In the genomic region with DNA sequence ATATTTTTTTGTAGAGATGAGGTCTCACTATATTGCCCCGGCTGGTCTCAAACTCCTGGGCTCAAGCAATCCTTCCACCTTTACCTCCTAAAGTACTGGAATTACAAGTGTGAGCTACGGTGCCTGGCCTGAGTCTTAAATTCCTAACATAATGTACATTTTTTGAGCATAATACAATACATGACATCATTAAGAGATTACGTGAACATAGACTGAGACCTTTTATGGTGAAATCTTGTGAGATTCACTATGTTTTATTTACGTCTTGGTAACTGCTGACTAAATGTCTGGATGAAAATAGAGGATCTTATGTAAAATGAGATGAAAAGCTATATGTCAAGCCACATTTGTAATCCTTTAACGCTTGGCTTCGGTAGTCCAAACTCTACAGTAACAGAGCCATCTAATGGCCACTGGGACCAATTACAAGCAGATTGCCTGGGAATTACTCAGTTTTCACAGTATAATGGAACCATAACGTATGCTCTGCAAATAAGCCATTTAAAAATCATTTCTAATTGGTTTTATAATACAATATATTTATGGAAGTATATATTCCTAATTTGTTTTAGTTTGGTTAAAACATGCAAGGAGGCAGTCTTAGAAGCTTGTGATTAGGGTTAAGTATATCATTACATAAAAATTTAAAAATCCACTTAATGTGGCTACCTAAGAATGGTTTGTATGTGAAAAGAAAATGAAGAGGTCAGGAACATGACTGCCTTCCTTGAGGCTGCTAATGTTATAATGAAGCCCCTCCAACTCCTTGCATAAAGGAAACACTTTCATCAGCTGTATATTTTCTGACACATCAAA, we compare ENCODE assay signal across 1 cellular context.
TF ChIP-seq lines count a peak whose summit lies in the region.

No MANE protein-coding gene starts in this region.

TF ChIP-seq in HepG2, 621 proteins besides CTCF, POLR2A, EP300 and RAD21 (continued from another document):
- TF ChIP-seq SAP130 (CRISPR knock-in tag; IDR thresholded peaks at IDR 0.05; ENCODE audit: low read depth) = peak; percentile 38; the same call in 1 of the 2 replicates
- TF ChIP-seq LCORL (IDR thresholded peaks at IDR 0.05) = no peak
- no peak; the same call in 1 of the 2 replicates for TF ChIP-seq LCORL (CRISPR knock-in tag; IDR thresholded peaks at IDR 0.05)
- 0 out of 2 replicates have a peak, but pooled peaks have one; percentile 35 for TF ChIP-seq ZNF331 (CRISPR knock-in tag; IDR thresholded peaks at IDR 0.05)
- TF ChIP-seq, protein P1, sequence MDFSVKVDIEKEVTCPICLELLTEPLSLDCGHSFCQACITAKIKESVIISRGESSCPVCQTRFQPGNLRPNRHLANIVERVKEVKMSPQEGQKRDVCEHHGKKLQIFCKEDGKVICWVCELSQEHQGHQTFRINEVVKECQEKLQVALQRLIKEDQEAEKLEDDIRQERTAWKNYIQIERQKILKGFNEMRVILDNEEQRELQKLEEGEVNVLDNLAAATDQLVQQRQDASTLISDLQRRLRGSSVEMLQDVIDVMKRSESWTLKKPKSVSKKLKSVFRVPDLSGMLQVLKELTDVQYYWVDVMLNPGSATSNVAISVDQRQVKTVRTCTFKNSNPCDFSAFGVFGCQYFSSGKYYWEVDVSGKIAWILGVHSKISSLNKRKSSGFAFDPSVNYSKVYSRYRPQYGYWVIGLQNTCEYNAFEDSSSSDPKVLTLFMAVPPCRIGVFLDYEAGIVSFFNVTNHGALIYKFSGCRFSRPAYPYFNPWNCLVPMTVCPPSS (IDR thresholded peaks at IDR 0.05) = no peak
- TF ChIP-seq SMAD3 (CRISPR knock-in tag; IDR thresholded peaks at IDR 0.05) = peak; percentile 63; the same call in 1 of the 2 replicates
- no peak for TF ChIP-seq ZNF17 (CRISPR knock-in tag; IDR thresholded peaks at IDR 0.05)
- TF ChIP-seq, protein P2, sequence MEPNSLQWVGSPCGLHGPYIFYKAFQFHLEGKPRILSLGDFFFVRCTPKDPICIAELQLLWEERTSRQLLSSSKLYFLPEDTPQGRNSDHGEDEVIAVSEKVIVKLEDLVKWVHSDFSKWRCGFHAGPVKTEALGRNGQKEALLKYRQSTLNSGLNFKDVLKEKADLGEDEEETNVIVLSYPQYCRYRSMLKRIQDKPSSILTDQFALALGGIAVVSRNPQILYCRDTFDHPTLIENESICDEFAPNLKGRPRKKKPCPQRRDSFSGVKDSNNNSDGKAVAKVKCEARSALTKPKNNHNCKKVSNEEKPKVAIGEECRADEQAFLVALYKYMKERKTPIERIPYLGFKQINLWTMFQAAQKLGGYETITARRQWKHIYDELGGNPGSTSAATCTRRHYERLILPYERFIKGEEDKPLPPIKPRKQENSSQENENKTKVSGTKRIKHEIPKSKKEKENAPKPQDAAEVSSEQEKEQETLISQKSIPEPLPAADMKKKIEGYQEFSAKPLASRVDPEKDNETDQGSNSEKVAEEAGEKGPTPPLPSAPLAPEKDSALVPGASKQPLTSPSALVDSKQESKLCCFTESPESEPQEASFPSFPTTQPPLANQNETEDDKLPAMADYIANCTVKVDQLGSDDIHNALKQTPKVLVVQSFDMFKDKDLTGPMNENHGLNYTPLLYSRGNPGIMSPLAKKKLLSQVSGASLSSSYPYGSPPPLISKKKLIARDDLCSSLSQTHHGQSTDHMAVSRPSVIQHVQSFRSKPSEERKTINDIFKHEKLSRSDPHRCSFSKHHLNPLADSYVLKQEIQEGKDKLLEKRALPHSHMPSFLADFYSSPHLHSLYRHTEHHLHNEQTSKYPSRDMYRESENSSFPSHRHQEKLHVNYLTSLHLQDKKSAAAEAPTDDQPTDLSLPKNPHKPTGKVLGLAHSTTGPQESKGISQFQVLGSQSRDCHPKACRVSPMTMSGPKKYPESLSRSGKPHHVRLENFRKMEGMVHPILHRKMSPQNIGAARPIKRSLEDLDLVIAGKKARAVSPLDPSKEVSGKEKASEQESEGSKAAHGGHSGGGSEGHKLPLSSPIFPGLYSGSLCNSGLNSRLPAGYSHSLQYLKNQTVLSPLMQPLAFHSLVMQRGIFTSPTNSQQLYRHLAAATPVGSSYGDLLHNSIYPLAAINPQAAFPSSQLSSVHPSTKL (CRISPR knock-in tag; IDR thresholded peaks at IDR 0.05) = peak; percentile 14; the same call in 1 of the 2 replicates
- 0 out of 2 replicates have a peak, but pooled peaks have one; percentile 5 for TF ChIP-seq SOX5 (CRISPR knock-in tag; IDR thresholded peaks at IDR 0.05; ENCODE audit: borderline replicate concordance)
- TF ChIP-seq, protein P3, sequence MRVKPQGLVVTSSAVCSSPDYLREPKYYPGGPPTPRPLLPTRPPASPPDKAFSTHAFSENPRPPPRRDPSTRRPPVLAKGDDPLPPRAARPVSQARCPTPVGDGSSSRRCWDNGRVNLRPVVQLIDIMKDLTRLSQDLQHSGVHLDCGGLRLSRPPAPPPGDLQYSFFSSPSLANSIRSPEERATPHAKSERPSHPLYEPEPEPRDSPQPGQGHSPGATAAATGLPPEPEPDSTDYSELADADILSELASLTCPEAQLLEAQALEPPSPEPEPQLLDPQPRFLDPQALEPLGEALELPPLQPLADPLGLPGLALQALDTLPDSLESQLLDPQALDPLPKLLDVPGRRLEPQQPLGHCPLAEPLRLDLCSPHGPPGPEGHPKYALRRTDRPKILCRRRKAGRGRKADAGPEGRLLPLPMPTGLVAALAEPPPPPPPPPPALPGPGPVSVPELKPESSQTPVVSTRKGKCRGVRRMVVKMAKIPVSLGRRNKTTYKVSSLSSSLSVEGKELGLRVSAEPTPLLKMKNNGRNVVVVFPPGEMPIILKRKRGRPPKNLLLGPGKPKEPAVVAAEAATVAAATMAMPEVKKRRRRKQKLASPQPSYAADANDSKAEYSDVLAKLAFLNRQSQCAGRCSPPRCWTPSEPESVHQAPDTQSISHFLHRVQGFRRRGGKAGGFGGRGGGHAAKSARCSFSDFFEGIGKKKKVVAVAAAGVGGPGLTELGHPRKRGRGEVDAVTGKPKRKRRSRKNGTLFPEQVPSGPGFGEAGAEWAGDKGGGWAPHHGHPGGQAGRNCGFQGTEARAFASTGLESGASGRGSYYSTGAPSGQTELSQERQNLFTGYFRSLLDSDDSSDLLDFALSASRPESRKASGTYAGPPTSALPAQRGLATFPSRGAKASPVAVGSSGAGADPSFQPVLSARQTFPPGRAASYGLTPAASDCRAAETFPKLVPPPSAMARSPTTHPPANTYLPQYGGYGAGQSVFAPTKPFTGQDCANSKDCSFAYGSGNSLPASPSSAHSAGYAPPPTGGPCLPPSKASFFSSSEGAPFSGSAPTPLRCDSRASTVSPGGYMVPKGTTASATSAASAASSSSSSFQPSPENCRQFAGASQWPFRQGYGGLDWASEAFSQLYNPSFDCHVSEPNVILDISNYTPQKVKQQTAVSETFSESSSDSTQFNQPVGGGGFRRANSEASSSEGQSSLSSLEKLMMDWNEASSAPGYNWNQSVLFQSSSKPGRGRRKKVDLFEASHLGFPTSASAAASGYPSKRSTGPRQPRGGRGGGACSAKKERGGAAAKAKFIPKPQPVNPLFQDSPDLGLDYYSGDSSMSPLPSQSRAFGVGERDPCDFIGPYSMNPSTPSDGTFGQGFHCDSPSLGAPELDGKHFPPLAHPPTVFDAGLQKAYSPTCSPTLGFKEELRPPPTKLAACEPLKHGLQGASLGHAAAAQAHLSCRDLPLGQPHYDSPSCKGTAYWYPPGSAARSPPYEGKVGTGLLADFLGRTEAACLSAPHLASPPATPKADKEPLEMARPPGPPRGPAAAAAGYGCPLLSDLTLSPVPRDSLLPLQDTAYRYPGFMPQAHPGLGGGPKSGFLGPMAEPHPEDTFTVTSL (CRISPR knock-in tag; IDR thresholded peaks at IDR 0.05; ENCODE audit: borderline replicate concordance) = no peak
- TF ChIP-seq ZKSCAN8 (CRISPR knock-in tag; IDR thresholded peaks at IDR 0.05; ENCODE audit: borderline replicate concordance) = 0 out of 2 replicates have a peak, but pooled peaks have one; percentile 24
- TF ChIP-seq MIXL1 (CRISPR knock-in tag; IDR thresholded peaks at IDR 0.05) = peak; percentile 94
